In genomic region chr3:149969110-149969944, GRCh38 we compare ENCODE assay signal across 8 cellular contexts. TPM values are rescaled to one million over a fixed set of nuclear protein-coding genes. Genes with fewer than 3 reads are reported as not detected.
A peak's percentile ranks its signal among the peaks of the same experiment; 100 is the strongest.
DNase-seq lines count a peak whose midpoint lies in the region; ATAC-seq and TF ChIP-seq lines count a peak whose summit lies in the region.

No MANE protein-coding gene starts in this region.

- H3K27ac ChIP-seq in Peyer's patch (peak overlapping the region in 3 of 4 donors; percentile 17 to 91 (median 45)), liver (ENCODE audit: low read depth in 1 of 2, low read length in 2 of 2) (no peak overlapping the region), substantia nigra (ENCODE audit: low read depth, low read length, poor library complexity, severe bottlenecking) (peak overlapping the region; percentile 82)

- H3K36me3 ChIP-seq in Peyer's patch: no peaks in the 10 kb centered on the region
- H3K36me3 ChIP-seq in liver (ENCODE audit: control insufficient read depth in 4 of 4, insufficient read depth in 3 of 4, low read depth in 1 of 4, low read length in 3 of 4): no peaks in the 10 kb centered on the region

- DNase-seq in COR-L47 (lab: John Stamatoyannopoulos, UW): peak; percentile 85
- peak; percentile 88 for DNase-seq in HT1080 (ENCODE audit: low read depth)
- peak in 1 of 3 donors; percentile 50 for DNase-seq in Peyer's patch
- DNase-seq in dermis blood vessel endothelial cell: peak; percentile 53
- peak in 41 of 49 donors; percentile 1 to 62 (median 31) for DNase-seq in substantia nigra (lab: John Stamatoyannopoulos, UW)
- no peak for DNase-seq in activated CD4-positive, alpha-beta T cell treated with anti-CD3 and anti-CD28 coated beads for 1 hour

- H3K9me3 ChIP-seq in Peyer's patch: no peaks in the 10 kb centered on the region
- no peaks in the 10 kb centered on the region for H3K9me3 ChIP-seq in liver (ENCODE audit: control insufficient read depth in 4 of 4, low read length in 3 of 4)

- TF ChIP-seq CTCF in Peyer's patch (IDR thresholded peaks at IDR 0.05) (peak in 1 of 6 experiments; percentile 15), liver (IDR thresholded peaks at IDR 0.05; ENCODE audit: low read depth, low read length, missing input control) (no peak)

- WGBS in liver: 43% methylated on average over 16 of the region's 16 CpGs

- no peaks in the 10 kb centered on the region for H3K27me3 ChIP-seq in Peyer's patch
- H3K27me3 ChIP-seq in liver (ENCODE audit: control insufficient read depth in 4 of 4, insufficient read depth in 4 of 4, low read length in 3 of 4): no peaks in the 10 kb centered on the region

- TF ChIP-seq RAD21 in liver (IDR thresholded peaks at IDR 0.05): no peak

- H3K4me3 ChIP-seq in Peyer's patch (peak overlapping the region; percentile 72 to 96 (median 86)), liver (ENCODE audit: low read depth in 1 of 3, low read length in 3 of 3) (peak overlapping the region; percentile 45 to 99 (median 86))

- TF ChIP-seq POLR2A in Peyer's patch (IDR thresholded peaks at IDR 0.05): no peak

- H3K4me1 ChIP-seq in Peyer's patch: peaks cover 0 to 29% (median 5%) of the 10 kb centered on the region in 4 donors
- peaks cover 3 to 21% (median 6%) of the 10 kb centered on the region in 4 donors for H3K4me1 ChIP-seq in liver (ENCODE audit: control insufficient read depth in 4 of 4, insufficient read depth in 4 of 4, low read length in 3 of 4)

- ATAC-seq in HG02938 (IDR thresholded peaks at IDR 0.05; ENCODE audit: unreplicated experiment): no peak

- H3K9ac ChIP-seq in liver (ENCODE audit: low read depth in 1 of 2, low read length in 2 of 2): peak overlapping the region in 1 of 2 donors; percentile 59

TF ChIP-seq in liver, 16 proteins besides CTCF, POLR2A, EP300 and RAD21:
- TF ChIP-seq YY1 (IDR thresholded peaks at IDR 0.05): peak; percentile 17
- TF ChIP-seq FOXA2 (IDR thresholded peaks at IDR 0.05): no peak

RNA-seq across cellular contexts. Expression of gene PFN2, which starts 1.4 kb away (rescaled TPM):
- 226 and 261 TPM in 2 replicates for total RNA-seq in HT1080 (2014; rRNA removed; shearing (Covaris generic))
- polyA plus RNA-seq in HT1080 (2015; cell fraction: cytosol; rRNA removed): 520 and 585 TPM in 2 replicates
- polyA plus RNA-seq in HT1080 (2015; cell fraction: nucleus; rRNA removed): 298 and 305 TPM in 2 replicates
- total RNA-seq in Peyer's patch (10 to 100 TPM; 39.6 to 69.6 (median 60.9) TPM), dermis blood vessel endothelial cell (16.8 and 39.8 TPM in 2 replicates), liver (10 to 100 TPM in 1 of 2 donors, 1 to 10 TPM in 1; 8.2 to 15.1 TPM)
- 10 to 100 TPM in 1 of 2 donors, 1 to 10 TPM in 1; 8.6 to 11.9 TPM for polyA plus RNA-seq in liver

Comparison
In these comparisons a context has a peak if more than half of its experiments do, and no peak if none do; other contexts are left out.
1. H3K27ac ChIP-seq: peak in Peyer's patch (3 of 4) and substantia nigra (single experiment); none in liver (0 of 2).